Comparison of ENCODE assay signal across 3 cellular contexts in genomic region chr1:30701266-30701650, GRCh38.
TF ChIP-seq lines count a peak whose summit lies in the region.

No MANE protein-coding gene starts in this region.

TF ChIP-seq in A549, 52 proteins besides CTCF, POLR2A, EP300 and RAD21:
- TF ChIP-seq E2F6 (IDR thresholded peaks at IDR 0.05; ENCODE audit: borderline replicate concordance, low read depth): no peak
- TF ChIP-seq FOSL2 (IDR thresholded peaks at IDR 0.05): no peak
- TF ChIP-seq FOSL2 (CRISPR knock-in tag; IDR thresholded peaks at IDR 0.05): no peak
TF ChIP-seq in A549: peak in this region for 0.

TF ChIP-seq in HEK293, 187 proteins besides CTCF, POLR2A, EP300 and RAD21:
- TF ChIP-seq ZNF426 (tag by site-specific recombination; IDR thresholded peaks at IDR 0.05) (no peak), PRDM1 (tag by site-specific recombination; IDR thresholded peaks at IDR 0.05) (peak; percentile 33; the same call in 1 of the 2 replicates), ZNF549 (tag by site-specific recombination; IDR thresholded peaks at IDR 0.05) (no peak), FEZF1 (tag by site-specific recombination; IDR thresholded peaks at IDR 0.05) (no peak), ZNF626 (tag by site-specific recombination; IDR thresholded peaks at IDR 0.05) (no peak), ZEB2 (tag by site-specific recombination; IDR thresholded peaks at IDR 0.05) (peak; percentile 8; the same call in 1 of the 2 replicates), ZNF140 (tag by site-specific recombination; IDR thresholded peaks at IDR 0.05) (no peak), SP3 (tag by site-specific recombination; IDR thresholded peaks at IDR 0.05) (peak; percentile 15; the same call in 1 of the 2 replicates)

TF ChIP-seq in K562, 482 proteins besides CTCF, POLR2A, EP300 and RAD21:
- no peak for TF ChIP-seq HLTF (IDR thresholded peaks at IDR 0.05)
- no peak for TF ChIP-seq ZNF586 (CRISPR knock-in tag; conservative IDR thresholded peaks at IDR 0.05)
- TF ChIP-seq NUFIP1 (IDR thresholded peaks at IDR 0.05; ENCODE audit: partially characterized antibody): no peak
- no peak for TF ChIP-seq ZNF507 (tag; conservative IDR thresholded peaks at IDR 0.05)
- no peak for TF ChIP-seq MEF2D (tag; conservative IDR thresholded peaks at IDR 0.05; ENCODE audit: low read depth)
- TF ChIP-seq FOSL1 (tag; conservative IDR thresholded peaks at IDR 0.05): 0 out of 2 replicates have a peak, but pooled peaks have one; percentile 31
- TF ChIP-seq HCFC1 (IDR thresholded peaks at IDR 0.05; ENCODE audit: low read depth, low read length): no peak
- no peak for TF ChIP-seq FOXP1 (CRISPR knock-in tag; IDR thresholded peaks at IDR 0.05)
